19 cellular contexts compared by ENCODE assay signal in genomic region chrX:8003147-8003883, GRCh38.
"Had no signal": no experiment of that assay in that cellular context is flagged by ENCODE, and none has a peak within 500 bp of the region (broad histone marks: within the 10 kb centered on the region; RNA-seq: fewer than 3 reads in every experiment).

No MANE protein-coding gene starts in this region.

- H3K9me3 ChIP-seq: colonic mucosa, gastroesophageal sphincter, left lung had no signal

- H3K4me2 ChIP-seq: hepatocyte had no signal

- H3K27me3 ChIP-seq: colonic mucosa, esophagus muscularis mucosa, foreskin keratinocyte, gastroesophageal sphincter, heart left ventricle, hepatocyte, left lung had no signal

- H3K4me1 Mint-ChIP-seq: memory B cell had no signal

- H3K9me3 Mint-ChIP-seq: dendritic cell treated with granulocyte-macrophage colony-stimulating factor and Interleukin-4, amounts not matched to agents 40 ng/mL and 50 ng/mL, for 4 days; immature natural killer cell; memory B cell had no signal

- DNase-seq: colonic mucosa; cortex of kidney; effector CD8-positive, alpha-beta T cell; foreskin keratinocyte; heart left ventricle; immature natural killer cell; islet precursor cell; left cardiac atrium; left ventricle myocardium superior; mammary epithelial cell; mesendoderm; midbrain had no signal

- H3K4me3 Mint-ChIP-seq: dendritic cell treated with granulocyte-macrophage colony-stimulating factor and Interleukin-4, amounts not matched to agents 40 ng/mL and 50 ng/mL, for 4 days; immature natural killer cell; memory B cell had no signal

- H3K27ac Mint-ChIP-seq: dendritic cell treated with granulocyte-macrophage colony-stimulating factor and Interleukin-4, amounts not matched to agents 40 ng/mL and 50 ng/mL, for 4 days; immature natural killer cell; memory B cell had no signal

- H3K4me1 ChIP-seq: colonic mucosa, foreskin keratinocyte, gastroesophageal sphincter, left lung had no signal

- H2AFZ ChIP-seq: hepatocyte had no signal

- H3K27me3 Mint-ChIP-seq: dendritic cell treated with granulocyte-macrophage colony-stimulating factor and Interleukin-4, amounts not matched to agents 40 ng/mL and 50 ng/mL, for 4 days; memory B cell had no signal

- H3K36me3 Mint-ChIP-seq: memory B cell had no signal

- ATAC-seq: foreskin keratinocyte, gastroesophageal sphincter, heart left ventricle, left cardiac atrium, left lung, left ventricle myocardium superior had no signal

- H3K79me2 ChIP-seq: hepatocyte had no signal

- H3K36me3 ChIP-seq: colonic mucosa, esophagus muscularis mucosa, gastroesophageal sphincter, heart left ventricle, left lung had no signal

- H3K27ac ChIP-seq: colonic mucosa, esophagus muscularis mucosa, foreskin keratinocyte, gastroesophageal sphincter, heart left ventricle, hepatocyte, left lung had no signal

- H3K4me3 ChIP-seq: colonic mucosa, esophagus muscularis mucosa, gastroesophageal sphincter, heart left ventricle, hepatocyte, left lung, lung had no signal
